Comparison of ENCODE assay signal across 24 cellular contexts in the genomic region with DNA sequence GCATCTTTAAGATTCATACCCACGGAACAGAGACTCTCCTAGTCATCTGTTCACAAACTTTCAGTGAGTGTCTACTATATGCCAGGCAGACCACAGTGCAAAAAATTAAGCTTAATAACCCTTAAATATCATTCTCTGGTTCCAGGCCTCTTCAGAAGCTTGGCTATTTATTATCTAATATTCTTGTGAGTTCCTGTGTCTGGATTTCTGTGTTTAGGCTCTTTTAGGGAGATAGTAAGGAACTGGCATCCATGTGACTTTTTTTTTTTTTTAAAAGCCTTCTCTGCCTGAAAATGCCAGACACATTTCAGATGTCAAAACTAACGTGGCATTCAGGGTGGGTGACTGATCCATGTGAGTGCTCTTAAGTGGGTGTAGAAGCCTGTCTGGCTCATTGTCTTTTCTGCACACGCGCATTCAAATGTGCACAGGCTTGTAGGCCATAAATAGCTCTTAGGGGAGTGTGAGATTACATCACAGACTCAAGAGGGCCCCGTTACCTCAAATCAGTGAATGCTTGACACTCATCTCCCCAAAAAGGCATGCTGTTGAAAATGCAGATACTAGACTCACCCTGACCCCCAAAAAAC.
DNase-seq lines count a peak whose midpoint lies in the region; ATAC-seq, FAIRE-seq and TF ChIP-seq lines count a peak whose summit lies in the region.
"Had no signal": no experiment of that assay in that cellular context is flagged by ENCODE, and none has a peak within 500 bp of the region (broad histone marks: within the 10 kb centered on the region; RNA-seq: fewer than 3 reads in every experiment).

No MANE protein-coding gene starts in this region.

- BruUV-seq in GM12878 (replicated peaks; lab: Mats Ljungman, UMichigan): no TSS peak

- intact Hi-C loops in GM12878 (cut with micrococcal nuclease; ENCODE audit: unreplicated experiment): no loop called here

- no peak overlapping the region for H3K9ac ChIP-seq in GM12878 (ENCODE audit: control insufficient read depth, insufficient read depth, low read length)

- no peak for TF ChIP-seq EP300 in GM12878 (IDR thresholded peaks at IDR 0.05; ENCODE audit: borderline replicate concordance in 1 of 2, control insufficient read depth in 1 of 2, low read depth in 2 of 2, low read length in 2 of 2)

- H3K4me3 ChIP-seq in BE2C (ENCODE audit: low read depth, low read length) (no peak overlapping the region), GM12878 (no peak overlapping the region), right atrium auricular region (no peak overlapping the region)
- H3K4me3 ChIP-seq: esophagus squamous epithelium, HAP-1, SJCRH30, suprapubic skin had no signal

- H4K20me1 ChIP-seq in GM12878 (ENCODE audit: control insufficient read depth, insufficient read depth): no peaks in the 10 kb centered on the region

- no peak overlapping the region for H2AFZ ChIP-seq in GM12878 (ENCODE audit: control insufficient read depth, low read depth, low read length)

- ATAC-seq in HG02885 (IDR thresholded peaks at IDR 0.05; ENCODE audit: poor library complexity, unreplicated experiment) (peak; percentile 56), GM12878 (peak; percentile 51), HG03108 (IDR thresholded peaks at IDR 0.05; ENCODE audit: unreplicated experiment) (no peak)
- ATAC-seq: PC-3 had no signal

- no peak overlapping the region for H3K4me2 ChIP-seq in GM12878 (ENCODE audit: control insufficient read depth, insufficient read depth)

- no peaks in the 10 kb centered on the region for H3K36me3 ChIP-seq in BE2C
- H3K36me3 ChIP-seq in GM12878 (ENCODE audit: control insufficient read depth in 2 of 2, insufficient read depth in 2 of 2, low read length in 1 of 2): peaks cover 2 to 7% of the 10 kb centered on the region in 2 experiments; a peak in 3 of 4 replicates
- no peaks in the 10 kb centered on the region for H3K36me3 ChIP-seq in right atrium auricular region
- H3K36me3 ChIP-seq: HAP-1, SJCRH30, suprapubic skin had no signal

- in situ Hi-C loops in GM12878 (cut with MboI): no loop called here

- DNase-seq in BE2C: peak; percentile 68
- no peak for DNase-seq in GM12878 (ENCODE audit: low read depth, low spot score)
- DNase-seq in right atrium auricular region (ENCODE audit: low spot score): no peak
- DNase-seq in H4 (ENCODE audit: low spot score): no peak
- no peak for DNase-seq in ecto neural progenitor cell (ENCODE audit: low spot score)
- no peak for DNase-seq in DMS 273 (lab: John Stamatoyannopoulos, UW; ENCODE audit: unreplicated experiment)
- DNase-seq: activated CD4-positive, alpha-beta memory T cell treated with anti-CD3 and anti-CD28 coated beads for 36 hours; activated gamma-delta T cell treated with Interleukin-2 at 50 U/mL for 16 hours; activated T-cell treated with anti-CD3 and anti-CD28 coated beads for 4 hours; CD8-positive, alpha-beta memory T cell; DND-41; effector CD8-positive, alpha-beta T cell; esophagus squamous epithelium; MM.1S; NCI-H2171; PC-3; SJCRH30; T-helper 2 cell had no signal

- TF ChIP-seq RAD21 in GM12878 (IDR thresholded peaks at IDR 0.05; ENCODE audit: insufficient read depth, low read depth, low read length): no peak

- 54% methylated on average over 5 of the region's 5 CpGs for WGBS in GM12878 (ENCODE audit: insufficient coverage, insufficient replicate concordance, low lambda C conversion rate, missing lambda C conversion rate)

- POLR2A ChIA-PET in GM12878 (lab: Charles Lee): interaction anchor here (0.7 to 1.2 kb wide), 3 partner anchors 27 to 123 kb away, joined by 3 to 5 read pairs (median 4); no protein-coding TSS in a partner anchor

- no peaks in the 10 kb centered on the region; the same call in 1 of the 2 replicates for H3K79me2 ChIP-seq in GM12878 (ENCODE audit: control insufficient read depth, insufficient read depth, low read length)

- H3K9me3 ChIP-seq in BE2C (no peaks in the 10 kb centered on the region), GM12878 (replicated peaks; ENCODE audit: control insufficient read depth, insufficient read depth, low read length) (no peaks in the 10 kb centered on the region; the same call in 2 of the 3 replicates), right atrium auricular region (no peaks in the 10 kb centered on the region)
- H3K9me3 ChIP-seq: esophagus squamous epithelium, HAP-1, neutrophil, SJCRH30, suprapubic skin had no signal

- H3K27ac ChIP-seq in GM12878 (ENCODE audit: control insufficient read depth, insufficient read depth): no peak overlapping the region
- H3K27ac ChIP-seq in right atrium auricular region: peak overlapping the region; percentile 11 to 55
- H3K27ac ChIP-seq: esophagus squamous epithelium, HL-60, neutrophil, SJCRH30, suprapubic skin had no signal

- no peak for FAIRE-seq in GM12878 (lab: Jason Lieb, UNC)

- CTCF ChIA-PET in GM12878 (lab: Yijun Ruan, JAX): interaction anchor here (0.7 to 1.1 kb wide), 3 partner anchors 10 to 402 kb away, joined by 3 to 4 read pairs (median 4); no protein-coding TSS in a partner anchor

- H3K4me1 ChIP-seq in BE2C (peaks cover 20% of the 10 kb centered on the region), GM12878 (ENCODE audit: control insufficient read depth, insufficient read depth, low read length) (peaks cover 13% of the 10 kb centered on the region), right atrium auricular region (peaks cover 0 to 17% of the 10 kb centered on the region in 2 donors)
- H3K4me1 ChIP-seq: HAP-1 had no signal

- no peaks in the 10 kb centered on the region for H3K27me3 ChIP-seq in BE2C
- H3K27me3 ChIP-seq in GM12878 (replicated peaks in 1 of 2; ENCODE audit: control insufficient read depth in 2 of 2, insufficient read depth in 2 of 2, low read length in 1 of 2): no peaks in the 10 kb centered on the region
- H3K27me3 ChIP-seq in right atrium auricular region: no peaks in the 10 kb centered on the region
- H3K27me3 ChIP-seq: esophagus squamous epithelium, neutrophil, SJCRH30, suprapubic skin had no signal

- TF ChIP-seq CTCF in BE2C (IDR thresholded peaks at IDR 0.05; ENCODE audit: low read depth, low read length) (no peak), GM12878 (IDR thresholded peaks at IDR 0.05 in 2 of 3, conservative IDR thresholded peaks at IDR 0.05 in 1 of 3; ENCODE audit: control insufficient read depth in 2 of 3, extremely low read depth in 1 of 3, insufficient read depth in 1 of 3, low read depth in 3 of 3, low read length in 3 of 3) (no peak), right atrium auricular region (IDR thresholded peaks at IDR 0.05) (no peak)

- SMC1A ChIA-PET in GM12878 (lab: Charles Lee; ENCODE audit: uncharacterized antibody, unreplicated experiment): interaction anchor here (0.6 to 1.5 kb wide), 5 partner anchors 11 to 159 kb away, joined by 3 to 5 read pairs (median 3); no protein-coding TSS in a partner anchor

- TF ChIP-seq POLR2A in GM12878 (IDR thresholded peaks at IDR 0.05; ENCODE audit: low read depth, low read length): no peak

- RAD21 ChIA-PET in GM12878 (lab: Charles Lee; ENCODE audit: unreplicated experiment): no interaction called here

TF ChIP-seq in GM12878, 131 proteins besides CTCF, POLR2A, EP300 and RAD21 (continues in another document):
- TF ChIP-seq KAT2A (conservative IDR thresholded peaks at IDR 0.05; ENCODE audit: control insufficient read depth, low read depth, low read length) (no peak), RAD51 (IDR thresholded peaks at IDR 0.05) (no peak), CHD4 (IDR thresholded peaks at IDR 0.05) (no peak), ATF7 (IDR thresholded peaks at IDR 0.05; ENCODE audit: low read depth) (peak; percentile 68), RB1 (IDR thresholded peaks at IDR 0.05; ENCODE audit: borderline replicate concordance) (no peak), MTA3 (IDR thresholded peaks at IDR 0.05; ENCODE audit: borderline replicate concordance, low read length) (no peak)
- TF ChIP-seq, protein P1, sequence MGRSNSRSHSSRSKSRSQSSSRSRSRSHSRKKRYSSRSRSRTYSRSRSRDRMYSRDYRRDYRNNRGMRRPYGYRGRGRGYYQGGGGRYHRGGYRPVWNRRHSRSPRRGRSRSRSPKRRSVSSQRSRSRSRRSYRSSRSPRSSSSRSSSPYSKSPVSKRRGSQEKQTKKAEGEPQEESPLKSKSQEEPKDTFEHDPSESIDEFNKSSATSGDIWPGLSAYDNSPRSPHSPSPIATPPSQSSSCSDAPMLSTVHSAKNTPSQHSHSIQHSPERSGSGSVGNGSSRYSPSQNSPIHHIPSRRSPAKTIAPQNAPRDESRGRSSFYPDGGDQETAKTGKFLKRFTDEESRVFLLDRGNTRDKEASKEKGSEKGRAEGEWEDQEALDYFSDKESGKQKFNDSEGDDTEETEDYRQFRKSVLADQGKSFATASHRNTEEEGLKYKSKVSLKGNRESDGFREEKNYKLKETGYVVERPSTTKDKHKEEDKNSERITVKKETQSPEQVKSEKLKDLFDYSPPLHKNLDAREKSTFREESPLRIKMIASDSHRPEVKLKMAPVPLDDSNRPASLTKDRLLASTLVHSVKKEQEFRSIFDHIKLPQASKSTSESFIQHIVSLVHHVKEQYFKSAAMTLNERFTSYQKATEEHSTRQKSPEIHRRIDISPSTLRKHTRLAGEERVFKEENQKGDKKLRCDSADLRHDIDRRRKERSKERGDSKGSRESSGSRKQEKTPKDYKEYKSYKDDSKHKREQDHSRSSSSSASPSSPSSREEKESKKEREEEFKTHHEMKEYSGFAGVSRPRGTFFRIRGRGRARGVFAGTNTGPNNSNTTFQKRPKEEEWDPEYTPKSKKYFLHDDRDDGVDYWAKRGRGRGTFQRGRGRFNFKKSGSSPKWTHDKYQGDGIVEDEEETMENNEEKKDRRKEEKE (IDR thresholded peaks at IDR 0.05): no peak
